23 cellular contexts compared by ENCODE assay signal in the genomic region with DNA sequence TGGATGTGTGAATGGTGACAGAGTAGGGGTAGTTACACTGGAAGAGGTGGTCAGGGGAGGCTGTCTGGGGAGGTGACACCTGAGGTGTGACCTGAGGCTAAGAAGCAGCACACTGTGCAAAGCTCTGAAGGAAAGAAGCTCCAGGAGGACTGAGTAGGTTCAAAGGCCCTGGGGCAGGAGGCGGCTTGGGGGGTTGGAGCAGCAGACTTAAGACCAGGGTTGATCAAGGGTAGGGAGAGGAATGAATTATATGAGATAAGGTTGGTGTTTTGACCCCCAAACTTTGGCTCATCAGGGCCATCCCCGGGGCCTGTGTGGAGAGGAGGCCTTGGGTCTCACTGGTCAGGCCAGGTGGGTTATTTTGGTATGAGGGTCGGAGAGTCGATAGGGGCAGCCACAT.
DNase-seq lines count a peak whose midpoint lies in the region; ATAC-seq and TF ChIP-seq lines count a peak whose summit lies in the region.
"Had no signal": no experiment of that assay in that cellular context is flagged by ENCODE, and none has a peak within 500 bp of the region (broad histone marks: within the 10 kb centered on the region; RNA-seq: fewer than 3 reads in every experiment).

No MANE protein-coding gene starts in this region.

- H3K27me3 ChIP-seq in SK-N-SH (ENCODE audit: insufficient read depth) (peaks cover 7% of the 10 kb centered on the region; the same call in 1 of the 2 replicates), stomach (peaks cover 7 to 36% (median 24%) of the 10 kb centered on the region in 3 donors)
- H3K27me3 ChIP-seq: BLaER1 treated with 17β-estradiol and CSF1 and Interleukin-3, amounts not matched to agents 10 nM and 100 nM; SJCRH30 had no signal

- H3K9me3 ChIP-seq in SK-N-SH: no peaks in the 10 kb centered on the region
- H3K9me3 ChIP-seq in stomach: no peaks in the 10 kb centered on the region
- H3K9me3 ChIP-seq: BLaER1 treated with 17β-estradiol and CSF1 and Interleukin-3, amounts not matched to agents 10 nM and 100 nM; Caco-2; SJCRH30 had no signal

- H3K79me2 ChIP-seq in SK-N-SH (ENCODE audit: insufficient read depth): no peaks in the 10 kb centered on the region

- no peak for TF ChIP-seq POLR2A in stomach (IDR thresholded peaks at IDR 0.05)

- POLR2A ChIA-PET in SK-N-SH (lab: Yijun Ruan, JAX): interaction anchor here (0.6 kb wide), 1 partner anchor 92 kb away, joined by 3 read pairs; no protein-coding TSS in a partner anchor

- ATAC-seq in SK-N-SH treated with all-trans-retinoic acid at 6 μM for 48 hours (no peak), HG02870 (IDR thresholded peaks at IDR 0.05; ENCODE audit: unreplicated experiment) (no peak)
- ATAC-seq: Panc1 had no signal

- no peaks in the 10 kb centered on the region for H3K36me3 ChIP-seq in SK-N-SH (replicated peaks in 1 of 2; ENCODE audit: control insufficient read depth in 1 of 2, insufficient read depth in 2 of 2, low read length in 1 of 2)
- H3K36me3 ChIP-seq in stomach: no peaks in the 10 kb centered on the region
- H3K36me3 ChIP-seq: BLaER1 treated with 17β-estradiol and CSF1 and Interleukin-3, amounts not matched to agents 10 nM and 100 nM; SJCRH30 had no signal

- H3K27ac ChIP-seq in SK-N-SH (ENCODE audit: low read depth in 2 of 2, low read length in 1 of 2) (no peak overlapping the region), coronary artery (no peak overlapping the region), stomach (no peak overlapping the region)
- H3K27ac ChIP-seq: 22Rv1; BLaER1 treated with 17β-estradiol and CSF1 and Interleukin-3, amounts not matched to agents 10 nM and 100 nM; KMS-11; SJCRH30 had no signal

- no peaks in the 10 kb centered on the region for H3K9me2 ChIP-seq in SK-N-SH

- TF ChIP-seq CTCF in SK-N-SH (IDR thresholded peaks at IDR 0.05): no peak
- TF ChIP-seq CTCF in coronary artery (IDR thresholded peaks at IDR 0.05): no peak
- no peak for TF ChIP-seq CTCF in stomach (IDR thresholded peaks at IDR 0.05)

- no peak for TF ChIP-seq RAD21 in SK-N-SH (IDR thresholded peaks at IDR 0.05; ENCODE audit: low read length)

- H3F3A ChIP-seq in SK-N-SH (replicated peaks; ENCODE audit: insufficient read depth): no peaks in the 10 kb centered on the region

- CTCF ChIA-PET in SK-N-SH (lab: Yijun Ruan, JAX): interaction anchor here (1.0 to 1.3 kb wide), 2 partner anchors 41 to 208 kb away, joined by 3 read pairs; no protein-coding TSS in a partner anchor

- no peak overlapping the region for H3K9ac ChIP-seq in SK-N-SH
- H3K9ac ChIP-seq: BLaER1 treated with 17β-estradiol and CSF1 and Interleukin-3, amounts not matched to agents 10 nM and 100 nM; KMS-11 had no signal

- no peak overlapping the region for H3K4me2 ChIP-seq in SK-N-SH
- H3K4me2 ChIP-seq: BLaER1 treated with 17β-estradiol and CSF1 and Interleukin-3, amounts not matched to agents 10 nM and 100 nM; KMS-11 had no signal

- no peak overlapping the region for H2AFZ ChIP-seq in SK-N-SH (ENCODE audit: low read depth)

- H3K4me1 ChIP-seq in SK-N-SH (ENCODE audit: control insufficient read depth in 1 of 2, insufficient read depth in 2 of 2, low read depth in 1 of 2, low read length in 1 of 2): peaks cover 0 to 9% of the 10 kb centered on the region in 2 experiments; a peak in 1 of 4 replicates
- peaks cover 0 to 12% (median 8%) of the 10 kb centered on the region in 4 donors for H3K4me1 ChIP-seq in stomach
- H3K4me1 ChIP-seq: Caco-2 had no signal

- intact Hi-C loops in stomach (cut with DNase I; ENCODE audit: low total_unique reads): no loop called here

- peak; percentile 10 for DNase-seq in SK-N-SH
- DNase-seq in coronary artery (ENCODE audit: low spot score): peak; percentile 53
- DNase-seq in mesenteric fat pad (ENCODE audit: low spot score): peak; percentile 47
- DNase-seq in stomach: peak; percentile 21
- DNase-seq in foreskin melanocyte: no peak
- DNase-seq in RKO (ENCODE audit: low spot score): no peak
- DNase-seq: CD4-positive, alpha-beta memory T cell; IMR-90; NCI-H1092 treated with DMSO at 0.1 percent for 48 hours; NCI-H1436 treated with DMSO at 0.1 percent for 48 hours; NCI-H1930; NCI-H2171; NCI-H345; NCI-H524 treated with DMSO at 0.1 percent for 48 hours; NCI-H82; SJCRH30 had no signal

- no peaks in the 10 kb centered on the region for H4K20me1 ChIP-seq in SK-N-SH (ENCODE audit: insufficient read depth)
- H4K20me1 ChIP-seq: BLaER1 treated with 17β-estradiol and CSF1 and Interleukin-3, amounts not matched to agents 10 nM and 100 nM had no signal

- no peak overlapping the region for H3K4me3 ChIP-seq in SK-N-SH (ENCODE audit: low read depth in 2 of 2, low read length in 1 of 2)
- H3K4me3 ChIP-seq in coronary artery: no peak overlapping the region
- no peak overlapping the region for H3K4me3 ChIP-seq in stomach
- H3K4me3 ChIP-seq: BLaER1 treated with 17β-estradiol and CSF1 and Interleukin-3, amounts not matched to agents 10 nM and 100 nM; SJCRH30 had no signal

- TF ChIP-seq EP300 in SK-N-SH (IDR thresholded peaks at IDR 0.05; ENCODE audit: borderline replicate concordance in 1 of 2, low read depth in 1 of 2, low read length in 1 of 2) (no peak), stomach (IDR thresholded peaks at IDR 0.05) (no peak)

- WGBS in SK-N-SH (ENCODE audit: low lambda C conversion rate): 57% methylated on average over 4 of the region's 4 CpGs
- WGBS in stomach, 5 donors: 65 to 95% (median 82%) methylated on average over 3 to 4 of the region's 4 CpGs

TF ChIP-seq in SK-N-SH, 30 proteins besides CTCF, POLR2A, EP300 and RAD21 (continues in another document):
- TF ChIP-seq FOXM1 (IDR thresholded peaks at IDR 0.05; ENCODE audit: low read depth): no peak
- TF ChIP-seq MXI1 (IDR thresholded peaks at IDR 0.05; ENCODE audit: low read depth, low read length): no peak
- TF ChIP-seq NFIC (IDR thresholded peaks at IDR 0.05; ENCODE audit: borderline replicate concordance): no peak
- TF ChIP-seq TAF1 (IDR thresholded peaks at IDR 0.05; ENCODE audit: borderline replicate concordance, low read depth, low read length): no peak
- TF ChIP-seq USF1 (IDR thresholded peaks at IDR 0.05; ENCODE audit: borderline replicate concordance, low read depth): no peak
- TF ChIP-seq ELF1 (IDR thresholded peaks at IDR 0.05): no peak
- TF ChIP-seq CHD2 (IDR thresholded peaks at IDR 0.05; ENCODE audit: low read length, partially characterized antibody): no peak
- TF ChIP-seq MEF2A (IDR thresholded peaks at IDR 0.05; ENCODE audit: borderline replicate concordance, low read depth): no peak
- no peak for TF ChIP-seq EZH2phosphoT487 (IDR thresholded peaks at IDR 0.05; ENCODE audit: borderline replicate concordance, low read depth)
- TF ChIP-seq JUND (IDR thresholded peaks at IDR 0.05): no peak
- TF ChIP-seq RXRA (IDR thresholded peaks at IDR 0.05; ENCODE audit: borderline replicate concordance, low read depth): no peak
- no peak for TF ChIP-seq YY1 (IDR thresholded peaks at IDR 0.05; ENCODE audit: low read depth)
- no peak for TF ChIP-seq RCOR1 (IDR thresholded peaks at IDR 0.05; ENCODE audit: low read length)
- no peak for TF ChIP-seq NRF1 (IDR thresholded peaks at IDR 0.05; ENCODE audit: low read depth, low read length)
- no peak for TF ChIP-seq RFX5 (IDR thresholded peaks at IDR 0.05; ENCODE audit: low read length)

TF ChIP-seq in SK-N-SH treated with all-trans-retinoic acid at 6 μM for 48 hours, 23 proteins besides CTCF, POLR2A, EP300 and RAD21 (continues in another document):
- no peak for TF ChIP-seq ZNF565 (CRISPR knock-in tag; conservative IDR thresholded peaks at IDR 0.05; ENCODE audit: low read depth)
- TF ChIP-seq TSHZ2 (CRISPR knock-in tag; IDR thresholded peaks at IDR 0.05): no peak
- no peak for TF ChIP-seq ZC3H10 (CRISPR knock-in tag; IDR thresholded peaks at IDR 0.05)
- no peak for TF ChIP-seq ARNTL (CRISPR knock-in tag; IDR thresholded peaks at IDR 0.05; ENCODE audit: borderline replicate concordance, low read depth)
- TF ChIP-seq ESRRG (CRISPR knock-in tag; IDR thresholded peaks at IDR 0.05): no peak
- no peak for TF ChIP-seq RARB (CRISPR knock-in tag; IDR thresholded peaks at IDR 0.05)
- TF ChIP-seq ZFP3 (CRISPR knock-in tag; IDR thresholded peaks at IDR 0.05): no peak
- no peak for TF ChIP-seq ZNF70 (CRISPR knock-in tag; IDR thresholded peaks at IDR 0.05)
- TF ChIP-seq TCF4 (CRISPR knock-in tag; IDR thresholded peaks at IDR 0.05; ENCODE audit: borderline replicate concordance): no peak
- no peak for TF ChIP-seq SNAI2 (CRISPR knock-in tag; IDR thresholded peaks at IDR 0.05)
- TF ChIP-seq CSDC2 (CRISPR knock-in tag; IDR thresholded peaks at IDR 0.05): no peak

Comparison
In these comparisons a context has a peak if more than half of its experiments do, and no peak if none do; other contexts are left out.
1. DNase-seq: peak in SK-N-SH (single experiment), coronary artery (single experiment), mesenteric fat pad (single experiment) and stomach (single experiment); none in foreskin melanocyte (single experiment) and RKO (single experiment).